In genomic region chr10:22505923-22506685, GRCh38 we compare ENCODE assay signal across 9 cellular contexts.
DNase-seq lines count a peak whose midpoint lies in the region; ATAC-seq, FAIRE-seq and TF ChIP-seq lines count a peak whose summit lies in the region.
"Had no signal": no experiment of that assay in that cellular context is flagged by ENCODE, and none has a peak within 500 bp of the region (broad histone marks: within the 10 kb centered on the region; RNA-seq: fewer than 3 reads in every experiment).

No MANE protein-coding gene starts in this region.

- no peak overlapping the region for H3K4me3 Mint-ChIP-seq in CD4-positive, alpha-beta T cell
- H3K4me3 Mint-ChIP-seq: nephron had no signal

- peak in 8 of 10 experiments; percentile 7 to 41 (median 17) for DNase-seq in CD4-positive, alpha-beta T cell
- peak; percentile 54 to 68 for DNase-seq in activated T-cell treated with anti-CD3 and anti-CD28 coated beads, Interleukin-2, amount 50 U/mL, for 48 hours
- DNase-seq in small intestine, result peak; percentile 64
- no peak for DNase-seq in effector CD4-positive, alpha-beta T cell
- DNase-seq in ACHN, result no peak
- DNase-seq in NCI-H1417 (lab: John Stamatoyannopoulos, UW), result no peak
- DNase-seq in left lobe of liver (ENCODE audit: low spot score), result no peak

- no peaks in the 10 kb centered on the region for H3K36me3 Mint-ChIP-seq in CD4-positive, alpha-beta T cell (ENCODE audit: low read depth)

- TF ChIP-seq CTCF in CD4-positive, alpha-beta T cell (IDR thresholded peaks at IDR 0.05), result no peak

- in situ Hi-C loops in ACHN (cut with HindIII; ENCODE audit: low pct_ligation_motif_present, low pct_unique_long_range_greater_than_20kb, low sequenced_read_pairs), result no loop called here

- no peaks in the 10 kb centered on the region for H3K9me3 ChIP-seq in CD4-positive, alpha-beta T cell (ENCODE audit: control insufficient read depth, low read length)
- H3K9me3 ChIP-seq in small intestine (ENCODE audit: control insufficient read depth, low read depth), result no peaks in the 10 kb centered on the region

- no peaks in the 10 kb centered on the region for H3K36me3 ChIP-seq in small intestine (ENCODE audit: control insufficient read depth in 2 of 2, insufficient read depth in 2 of 2, low read length in 2 of 2)

- no peak for FAIRE-seq in small intestine (lab: Jason Lieb, UNC)

- H3K27ac ChIP-seq in CD4-positive, alpha-beta T cell (ENCODE audit: low read depth, low read length), result no peak overlapping the region
- H3K27ac ChIP-seq in small intestine (ENCODE audit: low read depth in 1 of 2, low read length in 1 of 2), result no peak overlapping the region

- POLR2A ChIA-PET in CD4-positive, alpha-beta T cell (lab: Charles Lee), result no interaction called here

- intact Hi-C loops in CD4-positive, alpha-beta T cell (cut with DNase I, micrococcal nuclease), result no loop called here

- H3K4me1 Mint-ChIP-seq in CD4-positive, alpha-beta T cell (ENCODE audit: low read depth), result peaks cover 16% of the 10 kb centered on the region

- CTCF ChIA-PET in CD4-positive, alpha-beta T cell (lab: Charles Lee), result no interaction called here

- H3K4me1 ChIP-seq in small intestine (ENCODE audit: control insufficient read depth in 2 of 2, insufficient read depth in 1 of 2, low read depth in 1 of 2, low read length in 1 of 2), result peaks cover 0 to 3% of the 10 kb centered on the region in 2 donors

- no peaks in the 10 kb centered on the region for H3K27me3 ChIP-seq in CD4-positive, alpha-beta T cell (ENCODE audit: control insufficient read depth, insufficient read depth, low read length)
- peaks cover 0 to 2% of the 10 kb centered on the region in 2 donors for H3K27me3 ChIP-seq in small intestine (ENCODE audit: control insufficient read depth in 2 of 2, insufficient read depth in 2 of 2, low read length in 2 of 2)

- 27 to 43% (median 30%) methylated on average over 11 of the region's 11 CpGs for WGBS in small intestine, 3 donors

- H3K27me3 Mint-ChIP-seq in CD4-positive, alpha-beta T cell, result peaks cover 10% of the 10 kb centered on the region

- H3K4me3 ChIP-seq in small intestine (ENCODE audit: low read depth in 1 of 2, low read length in 2 of 2), result no peak overlapping the region

- H3K9me3 Mint-ChIP-seq in CD4-positive, alpha-beta T cell, result peaks cover 5% of the 10 kb centered on the region

- peak; percentile 62 for ATAC-seq in CD4-positive, alpha-beta T cell (ENCODE audit: poor library complexity)
- ATAC-seq in HG03442 (IDR thresholded peaks at IDR 0.05; ENCODE audit: unreplicated experiment), result peak; percentile 77
- ATAC-seq in left lobe of liver, result no peak

- H3K27ac Mint-ChIP-seq in CD4-positive, alpha-beta T cell, result no peak overlapping the region
- H3K27ac Mint-ChIP-seq: nephron had no signal

Comparison
In these comparisons a context has a peak if more than half of its experiments do, and no peak if none do; other contexts are left out.
1. DNase-seq: peak in CD4-positive, alpha-beta T cell (8 of 10), activated T-cell treated with anti-CD3 and anti-CD28 coated beads, Interleukin-2, amount 50 U/mL, for 48 hours (2 of 2) and small intestine (single experiment); none in effector CD4-positive, alpha-beta T cell (single experiment), ACHN (single experiment), NCI-H1417 (0 of 3) and left lobe of liver (single experiment).